In the genomic region with DNA sequence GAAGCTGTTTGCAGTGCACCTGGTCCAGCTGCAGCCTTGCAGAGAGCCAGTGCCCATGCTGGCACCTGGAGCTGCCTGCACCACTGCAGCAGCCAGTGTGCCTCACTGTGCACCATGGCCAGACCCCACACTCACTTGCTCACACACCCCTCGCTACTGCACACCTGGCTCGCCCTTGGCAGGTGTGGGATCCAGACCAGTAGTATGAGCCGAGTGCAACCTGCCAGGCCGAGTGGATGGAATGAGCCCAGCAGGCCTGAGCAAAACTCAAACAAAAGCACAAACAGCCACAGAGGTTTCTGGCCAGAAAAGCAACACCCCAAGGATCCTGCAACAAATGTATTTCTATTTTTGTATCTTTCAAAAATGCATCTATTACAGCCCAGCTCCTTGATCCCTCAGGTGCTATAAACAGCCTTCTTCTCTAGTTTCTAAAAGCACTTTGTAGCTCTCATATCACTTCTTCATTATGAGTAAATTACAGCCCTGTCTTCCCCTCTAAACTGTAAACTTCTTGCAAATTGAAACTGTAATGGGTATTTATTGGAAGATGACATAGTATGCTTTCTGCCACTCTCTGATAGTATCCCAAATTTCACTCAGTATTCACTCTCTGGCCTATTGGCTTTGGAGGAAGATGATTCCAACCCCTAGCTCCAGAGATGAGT, we compare ENCODE assay signal across 22 cellular contexts.
"Had no signal": no experiment of that assay in that cellular context is flagged by ENCODE, and none has a peak within 500 bp of the region (broad histone marks: within the 10 kb centered on the region; RNA-seq: fewer than 3 reads in every experiment).

No MANE protein-coding gene starts in this region.

- H3K4me1 Mint-ChIP-seq: IgD-negative memory B cell had no signal

- H3K4me3 Mint-ChIP-seq: IgD-negative memory B cell had no signal

- H3K27me3 ChIP-seq: SJSA1 had no signal

- H3K36me3 ChIP-seq: SJSA1 had no signal

- H3K4me2 ChIP-seq: KMS-11 had no signal

- H3K4me1 ChIP-seq: SJSA1 had no signal

- DNase-seq: Kasumi-1, MM.1S, NCI-H1092 treated with DMSO at 0.1 percent for 48 hours, NCI-H1436, NCI-H187, NCI-H2029, NCI-H2081 treated with DMSO at 0.1 percent for 48 hours, NCI-H2171, NCI-H226, NCI-H446, NCI-H510A, NCI-H524 treated with DMSO at 0.1 percent for 48 hours, NCI-H69, NCI-H774, SHP77 had no signal

- H3K9ac ChIP-seq: KMS-11 had no signal

- H3K4me3 ChIP-seq: K562, SJSA1, SK-N-MC had no signal

- ATAC-seq: K562 had no signal

- H3K36me3 Mint-ChIP-seq: IgD-negative memory B cell had no signal

- H3K9me3 ChIP-seq: SJSA1 had no signal

- FAIRE-seq: K562, RCC 7860 had no signal

- H3K27ac ChIP-seq: KMS-11, RWPE1, SJSA1, SK-N-MC had no signal

- H3K27ac Mint-ChIP-seq: IgD-negative memory B cell had no signal
